Comparison of ENCODE assay signal across 14 cellular contexts in genomic region chr11:71853895-71854294, GRCh38. TPM values are rescaled to one million over a fixed set of nuclear protein-coding genes. Genes with fewer than 3 reads are reported as not detected.
"Had no signal": no experiment of that assay in that cellular context is flagged by ENCODE, and none has a peak within 500 bp of the region (broad histone marks: within the 10 kb centered on the region; RNA-seq: fewer than 3 reads in every experiment).

No MANE protein-coding gene starts in this region.

RNA-seq across cellular contexts. Expression of gene DEFB108B, which starts 20.9 kb away (rescaled TPM):
- total RNA-seq: activated B cell treated with CpG ODN at 0.5 μM for 24 hours; activated CD4-positive, alpha-beta memory T cell treated with anti-CD3 and anti-CD28 coated beads for 36 hours; activated CD4-positive, alpha-beta memory T cell treated with anti-CD3 and anti-CD28 coated beads, Interleukin-2, amount 10 ng/mL, durations not matched to agents 7 days and 5 days; activated CD4-positive, alpha-beta T cell treated with anti-CD3 and anti-CD28 coated beads for 36 hours; activated CD4-positive, alpha-beta T cell treated with anti-CD3 and anti-CD28 coated beads, Interleukin-2, amount 10 ng/mL, durations not matched to agents 24 days and 14 days; activated CD4-positive, alpha-beta T cell treated with anti-CD3 and anti-CD28 coated beads, Interleukin-2, amount 10 ng/mL, durations not matched to agents 7 days and 5 days; activated CD8-positive, alpha-beta memory T cell treated with anti-CD3 and anti-CD28 coated beads for 36 hours; activated CD8-positive, alpha-beta memory T cell treated with anti-CD3 and anti-CD28 coated beads, Interleukin-2, amount 10 ng/mL, durations not matched to agents 7 days and 5 days; activated CD8-positive, alpha-beta T cell treated with anti-CD3 and anti-CD28 coated beads for 36 hours; activated CD8-positive, alpha-beta T cell treated with anti-CD3 and anti-CD28 coated beads, Interleukin-2, amount 10 ng/mL, durations not matched to agents 7 days and 5 days; T-cell; T-helper 1 cell treated with Interleukin-12 subunit alpha and Interleukin-12 subunit beta and Interleukin-4 antibody, amounts not matched to agents 30 ng/mL and 1 ng/mL, for 36 hours; T-helper 17 cell; T-helper 2 cell treated with Interferon-gamma antibody and Interleukin-4, amounts not matched to agents 100 ng/mL and 5 ng/mL, for 36 hours had no signal

RNA-seq across cellular contexts. Expression of gene DEFB131B, which starts 24.4 kb away (rescaled TPM):
- total RNA-seq: activated B cell treated with CpG ODN at 0.5 μM for 24 hours; activated CD4-positive, alpha-beta memory T cell treated with anti-CD3 and anti-CD28 coated beads for 36 hours; activated CD4-positive, alpha-beta memory T cell treated with anti-CD3 and anti-CD28 coated beads, Interleukin-2, amount 10 ng/mL, durations not matched to agents 7 days and 5 days; activated CD4-positive, alpha-beta T cell treated with anti-CD3 and anti-CD28 coated beads for 36 hours; activated CD4-positive, alpha-beta T cell treated with anti-CD3 and anti-CD28 coated beads, Interleukin-2, amount 10 ng/mL, durations not matched to agents 24 days and 14 days; activated CD4-positive, alpha-beta T cell treated with anti-CD3 and anti-CD28 coated beads, Interleukin-2, amount 10 ng/mL, durations not matched to agents 7 days and 5 days; activated CD8-positive, alpha-beta memory T cell treated with anti-CD3 and anti-CD28 coated beads for 36 hours; activated CD8-positive, alpha-beta memory T cell treated with anti-CD3 and anti-CD28 coated beads, Interleukin-2, amount 10 ng/mL, durations not matched to agents 7 days and 5 days; activated CD8-positive, alpha-beta T cell treated with anti-CD3 and anti-CD28 coated beads for 36 hours; activated CD8-positive, alpha-beta T cell treated with anti-CD3 and anti-CD28 coated beads, Interleukin-2, amount 10 ng/mL, durations not matched to agents 7 days and 5 days; T-cell; T-helper 1 cell treated with Interleukin-12 subunit alpha and Interleukin-12 subunit beta and Interleukin-4 antibody, amounts not matched to agents 30 ng/mL and 1 ng/mL, for 36 hours; T-helper 17 cell; T-helper 2 cell treated with Interferon-gamma antibody and Interleukin-4, amounts not matched to agents 100 ng/mL and 5 ng/mL, for 36 hours had no signal
